Comparison of ENCODE assay signal across 8 cellular contexts in genomic region chr14:68628605-68629310, GRCh38.
DNase-seq lines count a peak whose midpoint lies in the region; TF ChIP-seq lines count a peak whose summit lies in the region.

No MANE protein-coding gene starts in this region.

- no peak for TF ChIP-seq CTCF in H9 (conservative IDR thresholded peaks at IDR 0.05)
- TF ChIP-seq CTCF in hepatocyte (IDR thresholded peaks at IDR 0.05; ENCODE audit: poor library complexity) = no peak

- no peaks in the 10 kb centered on the region for H3K9me3 Mint-ChIP-seq in H9
- H3K9me3 Mint-ChIP-seq in activated T-cell treated with anti-CD3 and anti-CD28 coated beads, Interleukin-2, amount 50 U/mL, for 24 hours = no peaks in the 10 kb centered on the region

- no peak overlapping the region for H2BK120ac ChIP-seq in H9 (ENCODE audit: low read depth, low read length, poor library complexity, severe bottlenecking)

- H3K4me3 ChIP-seq in hepatocyte (no peak overlapping the region), skin epidermis (peak overlapping the region; percentile 16 to 42 (median 24))

- H3K27ac Mint-ChIP-seq in H9 = peak overlapping the region; percentile 31 to 91 (median 89); a peak in 5 of 7 replicates
- H3K27ac Mint-ChIP-seq in activated T-cell treated with anti-CD3 and anti-CD28 coated beads, Interleukin-2, amount 50 U/mL, for 24 hours = peak overlapping the region; percentile 50

- H3K4ac ChIP-seq in H9 (ENCODE audit: low read depth, low read length) = no peak overlapping the region; the same call in 1 of the 2 replicates

- H3K36me3 Mint-ChIP-seq in H9 (ENCODE audit: insufficient read depth in 1 of 3, low read depth in 3 of 3) = no peaks in the 10 kb centered on the region; a peak in 1 of 7 replicates
- H3K36me3 Mint-ChIP-seq in activated T-cell treated with anti-CD3 and anti-CD28 coated beads, Interleukin-2, amount 50 U/mL, for 24 hours (ENCODE audit: low read depth) = no peaks in the 10 kb centered on the region

- H3T11ph ChIP-seq in H9 (ENCODE audit: low read length) = no peak overlapping the region

- in situ Hi-C loops in KBM-7 (cut with MboI; ENCODE audit: low pct_unique_long_range_greater_than_20kb, low sequenced_read_pairs) = no loop called here

- H3K9me3 ChIP-seq in H9 (ENCODE audit: control insufficient read depth, low read depth, low read length) (no peaks in the 10 kb centered on the region), hepatocyte (ENCODE audit: low read depth) (no peaks in the 10 kb centered on the region)

- H3K36me3 ChIP-seq in hepatocyte (replicated peaks; ENCODE audit: insufficient read depth, low read depth) = no peaks in the 10 kb centered on the region

- H2BK20ac ChIP-seq in H9 (ENCODE audit: low read depth, low read length, poor library complexity, severe bottlenecking) = peak overlapping the region; percentile 76

- H2AFZ ChIP-seq in H9 (ENCODE audit: low read length) = no peak overlapping the region
- H2AFZ ChIP-seq in hepatocyte = peak overlapping the region; percentile 58

- H3K4me1 ChIP-seq in H9 (ENCODE audit: insufficient read depth, low read length) = no peaks in the 10 kb centered on the region
- H3K4me1 ChIP-seq in hepatocyte (ENCODE audit: insufficient read depth) = peaks cover 37% of the 10 kb centered on the region

- H3K4me3 Mint-ChIP-seq in H9 = peak overlapping the region; percentile 55 to 64
- H3K4me3 Mint-ChIP-seq in activated T-cell treated with anti-CD3 and anti-CD28 coated beads, Interleukin-2, amount 50 U/mL, for 24 hours = peak overlapping the region; percentile 63

- H3K18ac ChIP-seq in H9 (ENCODE audit: insufficient read length, low read depth, low read length) = peak overlapping the region; percentile 94

- H3K9ac ChIP-seq in H9 (ENCODE audit: extremely low read depth, insufficient read length, low read length) = peak overlapping the region; percentile 49

- H3K23ac ChIP-seq in H9 (ENCODE audit: insufficient read length, low read depth, low read length) = no peak overlapping the region

- H3K27me3 Mint-ChIP-seq in H9 (ENCODE audit: low read depth) = peaks cover 20% of the 10 kb centered on the region
- H3K27me3 Mint-ChIP-seq in activated T-cell treated with anti-CD3 and anti-CD28 coated beads, Interleukin-2, amount 50 U/mL, for 24 hours = peaks cover 3% of the 10 kb centered on the region

- DNase-seq in H9 (peak; percentile 60), hepatocyte (ENCODE audit: low spot score) (peak; percentile 64), Ammon's horn (ENCODE audit: low spot score) (no peak), NCI-H1105 treated with DMSO at 0.1 percent for 48 hours (lab: John Stamatoyannopoulos, UW) (no peak), GM19238 (ENCODE audit: insufficient read length, low spot score) (no peak), KBM-7 (no peak)
- DNase-seq in activated T-cell treated with anti-CD3 and anti-CD28 coated beads, Interleukin-2, amount 50 U/mL, for 24 hours = peak; percentile 52

- H2BK12ac ChIP-seq in H9 (ENCODE audit: insufficient read length, low read depth, low read length) = no peak overlapping the region

- H3K56ac ChIP-seq in H9 (ENCODE audit: insufficient read length, low read depth, low read length) = no peak overlapping the region

- H4K8ac ChIP-seq in H9 (replicated peaks; ENCODE audit: insufficient read length, low read depth, low read length) = no peak overlapping the region

- H3K79me2 ChIP-seq in H9 (ENCODE audit: insufficient read depth, low read length) (no peaks in the 10 kb centered on the region), hepatocyte (no peaks in the 10 kb centered on the region)

- H4K20me1 ChIP-seq in H9 (ENCODE audit: control insufficient read depth, insufficient read depth, insufficient read length) = no peaks in the 10 kb centered on the region
- no peaks in the 10 kb centered on the region for H4K20me1 ChIP-seq in hepatocyte (ENCODE audit: insufficient read depth, poor library complexity, severe bottlenecking)

- H3K27ac ChIP-seq in H9 (ENCODE audit: insufficient read length, low read depth, low read length) (no peak overlapping the region), hepatocyte (peak overlapping the region; percentile 97), skin epidermis (peak overlapping the region; percentile 3 to 91 (median 83))

- no peak overlapping the region for H4K91ac ChIP-seq in H9 (ENCODE audit: insufficient read length, low read depth, low read length)

- H3K4me2 ChIP-seq in H9 (ENCODE audit: insufficient read depth, insufficient read length, low read length) (peak overlapping the region; percentile 51), hepatocyte (peak overlapping the region; percentile 76)

- H3K79me1 ChIP-seq in H9 (ENCODE audit: insufficient read depth, low read depth, low read length, poor library complexity, severe bottlenecking) = no peaks in the 10 kb centered on the region

- peaks cover 28 to 37% of the 10 kb centered on the region in 2 experiments for H3K4me1 Mint-ChIP-seq in H9
- peaks cover 23% of the 10 kb centered on the region for H3K4me1 Mint-ChIP-seq in activated T-cell treated with anti-CD3 and anti-CD28 coated beads, Interleukin-2, amount 50 U/mL, for 24 hours (ENCODE audit: low read depth)

- no peak overlapping the region for H2BK15ac ChIP-seq in H9 (ENCODE audit: low read depth, low read length)

- H3K9me2 ChIP-seq in hepatocyte (replicated peaks; ENCODE audit: insufficient read depth) = no peaks in the 10 kb centered on the region

- peak overlapping the region; percentile 5 for H4K5ac ChIP-seq in H9 (ENCODE audit: insufficient read length, low read depth, low read length)

- no peak overlapping the region for H2BK5ac ChIP-seq in H9 (ENCODE audit: insufficient read length, low read length)

- H3K27me3 ChIP-seq in H9 (ENCODE audit: insufficient read depth, low read length) (no peaks in the 10 kb centered on the region), hepatocyte (no peaks in the 10 kb centered on the region)

- H2AK5ac ChIP-seq in H9 (ENCODE audit: insufficient read length, low read length) = no peak overlapping the region

- no CpG with 5 or more reads among the region's 30 CpGs for WGBS in H9 (ENCODE audit: extremely low coverage, insufficient read length, low lambda C conversion rate)
- 19% methylated on average over 30 of the region's 30 CpGs for WGBS in hepatocyte (ENCODE audit: low lambda C conversion rate, missing lambda C conversion rate)

- peak overlapping the region; percentile 95 for H3K14ac ChIP-seq in H9 (ENCODE audit: insufficient read depth, low read length)

- peaks cover 7% of the 10 kb centered on the region for H3K23me2 ChIP-seq in H9 (ENCODE audit: insufficient read length, low read depth, low read length, poor library complexity, severe bottlenecking)

Comparison
In these comparisons a context has a peak if more than half of its experiments do, and no peak if none do; other contexts are left out.
1. DNase-seq: peak in H9 (single experiment), activated T-cell treated with anti-CD3 and anti-CD28 coated beads, Interleukin-2, amount 50 U/mL, for 24 hours (single experiment) and hepatocyte (single experiment); none in Ammon's horn (single experiment), NCI-H1105 treated with DMSO at 0.1 percent for 48 hours (single experiment), GM19238 (single experiment) and KBM-7 (single experiment).